In genomic region chr14:95183532-95184412, GRCh38 we compare ENCODE assay signal across 11 cellular contexts. TPM values are rescaled to one million over a fixed set of nuclear protein-coding genes. Genes with fewer than 3 reads are reported as not detected.
DNase-seq lines count a peak whose midpoint lies in the region; ATAC-seq, FAIRE-seq and TF ChIP-seq lines count a peak whose summit lies in the region.
"Had no signal": no experiment of that assay in that cellular context is flagged by ENCODE, and none has a peak within 500 bp of the region (broad histone marks: within the 10 kb centered on the region; RNA-seq: fewer than 3 reads in every experiment).

No MANE protein-coding gene starts in this region.

- in situ Hi-C loops in HepG2 (cut with HindIII; ENCODE audit: extremely low pct_ligation_motif_present, low pct_unique_long_range_greater_than_20kb), result no loop called here

- intact Hi-C loops in HepG2 (cut with micrococcal nuclease; ENCODE audit: unreplicated experiment), result no loop called here

- H3K79me2 ChIP-seq in HepG2 (ENCODE audit: insufficient read depth, low read length), result no peaks in the 10 kb centered on the region

- DNase-seq in caudate nucleus (lab: John Stamatoyannopoulos, UW) (no peak), HepG2 (ENCODE audit: low spot score) (no peak), NCI-H1417 treated with DMSO at 0.1 percent for 48 hours (lab: John Stamatoyannopoulos, UW) (no peak), amygdala (lab: John Stamatoyannopoulos, UW) (no peak)
- DNase-seq in NK-92 treated with Interleukin-12 subunit alpha and Interleukin-12 subunit beta, amount 100 ng/mL, for 24 hours (lab: John Stamatoyannopoulos, UW), result no peak
- DNase-seq: activated CD4-positive, alpha-beta T cell treated with anti-CD3 and anti-CD28 coated beads for 48 hours; effector memory CD8-positive, alpha-beta T cell; NCI-H1105 had no signal

- CTCF ChIA-PET in HepG2 (lab: Yijun Ruan, JAX; ENCODE audit: low intra/inter-chr PET ratio, low total read pairs), result no interaction called here

- 46% methylated on average over 6 of the region's 6 CpGs for whole genome bisulfite sequencing in HepG2 (ENCODE audit: low lambda C conversion rate)

- H3K27ac ChIP-seq in caudate nucleus (ENCODE audit: low read depth, low read length) (peak overlapping the region; percentile 17), HepG2 (ENCODE audit: extremely low read length, insufficient read depth, low read length) (no peak overlapping the region), stomach smooth muscle (ENCODE audit: low read length) (peak overlapping the region; percentile 49)

- H4K20me1 ChIP-seq in HepG2 (ENCODE audit: insufficient read depth, low read length), result no peaks in the 10 kb centered on the region

- H3K4me3 ChIP-seq in HepG2 (replicated peaks in 1 of 3; ENCODE audit: insufficient read depth in 1 of 3, low read depth in 2 of 3, low read length in 3 of 3) (no peak overlapping the region), stomach smooth muscle (ENCODE audit: low read length in 2 of 2) (no peak overlapping the region)

- TF ChIP-seq CTCF in HepG2 (CRISPR knock-in tag; IDR thresholded peaks at IDR 0.05), result no peak

- TF ChIP-seq RAD21 in HepG2 (CRISPR knock-in tag; IDR thresholded peaks at IDR 0.05), result no peak

- H3K9ac ChIP-seq in HepG2 (ENCODE audit: insufficient read depth, low read depth, low read length) (no peak overlapping the region), stomach smooth muscle (ENCODE audit: low read length in 2 of 2) (no peak overlapping the region)

- TF ChIP-seq EP300 in HepG2 (IDR thresholded peaks at IDR 0.05; ENCODE audit: low read depth in 2 of 2, low read length in 2 of 2), result no peak
- no peak for TF ChIP-seq EP300 in HepG2 (CRISPR knock-in tag; IDR thresholded peaks at IDR 0.05; ENCODE audit: borderline replicate concordance)

- ATAC-seq in GM21786 (IDR thresholded peaks at IDR 0.05; ENCODE audit: unreplicated experiment) (peak; percentile 68), HepG2 (no peak; the same call in 2 of the 3 replicates), GM21576 (IDR thresholded peaks at IDR 0.05; ENCODE audit: unreplicated experiment) (no peak)
- ATAC-seq: effector memory CD8-positive, alpha-beta T cell had no signal

- TF ChIP-seq POLR2A in HepG2 (IDR thresholded peaks at IDR 0.05; ENCODE audit: insufficient read depth in 1 of 2, low read depth in 2 of 2, low read length in 2 of 2), result no peak

- H2AFZ ChIP-seq in HepG2 (ENCODE audit: low read length), result no peak overlapping the region

- H3K27me3 ChIP-seq in HepG2 (ENCODE audit: control insufficient read depth in 1 of 2, insufficient read depth in 2 of 2, low read length in 2 of 2) (no peaks in the 10 kb centered on the region), stomach smooth muscle (ENCODE audit: control insufficient read depth in 1 of 2, insufficient read depth in 2 of 2, low read length in 2 of 2) (peaks cover 3 to 4% of the 10 kb centered on the region in 2 donors)

- POLR2A ChIA-PET in HepG2 (lab: Yijun Ruan, JAX), result interaction anchor here (1.3 kb wide), 1 partner anchor 26 kb away, joined by 5 read pairs; the partner anchor contains the start of gene DICER1

- BruUV-seq in HepG2 (replicated peaks; lab: Mats Ljungman, UMichigan), result no TSS peak

- H3K36me3 ChIP-seq in HepG2 (replicated peaks in 1 of 2; ENCODE audit: control insufficient read depth in 1 of 2, insufficient read depth in 2 of 2, low read length in 2 of 2) (no peaks in the 10 kb centered on the region), stomach smooth muscle (ENCODE audit: control insufficient read depth in 2 of 2, insufficient read depth in 2 of 2, low read length in 2 of 2) (peaks cover 4 to 5% of the 10 kb centered on the region in 2 donors)

- H3K9me3 ChIP-seq in HepG2 (ENCODE audit: low read length) (peaks cover 8% of the 10 kb centered on the region; the same call in 1 of the 2 replicates), stomach smooth muscle (ENCODE audit: control insufficient read depth in 2 of 2, low read length in 2 of 2) (peaks cover 3 to 4% of the 10 kb centered on the region in 2 donors)

- peaks cover 35% of the 10 kb centered on the region for H3K4me1 ChIP-seq in HepG2 (ENCODE audit: insufficient read depth, low read length)
- H3K4me1 ChIP-seq in stomach smooth muscle (ENCODE audit: control insufficient read depth, insufficient read depth, low read length), result peaks cover 12% of the 10 kb centered on the region

- H3K4me2 ChIP-seq in HepG2 (ENCODE audit: low read depth, low read length), result peak overlapping the region; percentile 2; the same call in 1 of the 2 replicates

- no peak for FAIRE-seq in HepG2 (lab: Jason Lieb, UNC)

TF ChIP-seq in HepG2, 621 proteins besides CTCF, POLR2A, EP300 and RAD21 (continues in another document):
- TF ChIP-seq ZNF20 (CRISPR knock-in tag; IDR thresholded peaks at IDR 0.05) (no peak), REST (IDR thresholded peaks at IDR 0.05; ENCODE audit: borderline replicate concordance in 1 of 2, low read depth in 1 of 2, low read length in 2 of 2) (no peak), HBP1 (CRISPR knock-in tag; IDR thresholded peaks at IDR 0.05; ENCODE audit: low read depth) (no peak), FOXP1 (IDR thresholded peaks at IDR 0.05) (no peak), FOXP1 (CRISPR knock-in tag; IDR thresholded peaks at IDR 0.05) (0 out of 2 replicates have a peak, but pooled peaks have one; percentile 13), SOX5 (CRISPR knock-in tag; IDR thresholded peaks at IDR 0.05; ENCODE audit: borderline replicate concordance) (peak; percentile 46; the same call in 1 of the 2 replicates), ARNTL (CRISPR knock-in tag; IDR thresholded peaks at IDR 0.05) (no peak), ZSCAN30 (CRISPR knock-in tag; IDR thresholded peaks at IDR 0.05) (no peak), SOX13 (IDR thresholded peaks at IDR 0.05) (no peak), SOX13 (CRISPR knock-in tag; conservative IDR thresholded peaks at IDR 0.05 in 1 of 2, IDR thresholded peaks at IDR 0.05 in 1 of 2) (peak in 1 of 2 experiments; percentile 45; a peak in 1 of 4 replicates), ZNF557 (CRISPR knock-in tag; IDR thresholded peaks at IDR 0.05) (no peak), YY1 (IDR thresholded peaks at IDR 0.05; ENCODE audit: insufficient read depth, insufficient replicate concordance, low read depth, low read length) (peak; percentile 40)

RNA-seq across cellular contexts. Expression of gene DICER1, which starts 26.4 kb away (rescaled TPM):
- 61.9 and 88.8 TPM in 2 replicates for total RNA-seq in HepG2 (2016; rRNA removed; fragmentation: Illumina TruSeq; extraction: Trizol)
- 10.5 and 12.5 TPM in 2 replicates for total RNA-seq in HepG2 (2016; cell fraction: cytosol; rRNA removed; fragmentation: Illumina TruSeq; extraction: Trizol; ENCODE audit: low read depth)
- total RNA-seq in HepG2 (2016; cell fraction: insoluble cytoplasmic fraction; rRNA removed; fragmentation: Illumina TruSeq; extraction: Trizol), result 56.8 and 81.5 TPM in 2 replicates
- 28.2 and 32.1 TPM in 2 replicates for total RNA-seq in HepG2 (2016; cell fraction: membrane; rRNA removed; fragmentation: Illumina TruSeq; extraction: Trizol)
- total RNA-seq in HepG2 (2016; cell fraction: nucleus; rRNA removed; fragmentation: Illumina TruSeq; extraction: Trizol), result 64.4 and 74.3 TPM in 2 replicates
- 23.6 and 31.8 TPM in 2 replicates for polyA plus RNA-seq in HepG2 (2011; rRNA removed)
- polyA plus RNA-seq in HepG2 (2011; cell fraction: cytosol; rRNA removed), result 9.8 and 13.5 TPM in 2 replicates
- 29.6 and 34.3 TPM in 2 replicates for polyA plus RNA-seq in HepG2 (2011; cell fraction: nucleus; rRNA removed)
- polyA plus RNA-seq in HepG2 (2012), result 18.7 and 21.1 TPM in 2 replicates
- 0.61 and 1.1 TPM in 2 replicates for polyA plus RNA-seq in HepG2 (2016; cell fraction: cytosol; fragmentation: Illumina TruSeq; extraction: Trizol; ENCODE audit: low read depth)
- polyA plus RNA-seq in HepG2 (2016; cell fraction: insoluble cytoplasmic fraction; fragmentation: Illumina TruSeq; extraction: Trizol; ENCODE audit: low read depth), result 33.8 and 35.8 TPM in 2 replicates
- polyA plus RNA-seq in HepG2 (2016; cell fraction: membrane; fragmentation: Illumina TruSeq; extraction: Trizol; ENCODE audit: low read depth), result 3.3 and 3.9 TPM in 2 replicates
- polyA plus RNA-seq in HepG2 (2016; cell fraction: nucleus; fragmentation: Illumina TruSeq; extraction: Trizol; ENCODE audit: insufficient read depth, low read depth), result 42.9 and 44.5 TPM in 2 replicates
- polyA minus RNA-seq in HepG2 (2011; rRNA and poly(A)+ RNA removed; ENCODE audit: low replicate concordance), result 84.7 and 103 TPM in 2 replicates
- 49.5 and 78.0 TPM in 2 replicates for polyA minus RNA-seq in HepG2 (2011; cell fraction: cytosol; rRNA and poly(A)+ RNA removed)
- 130 and 156 TPM in 2 replicates for polyA minus RNA-seq in HepG2 (2011; cell fraction: nucleus; rRNA and poly(A)+ RNA removed)
